ENCODE assay signal across 20 cellular contexts in the genomic region with DNA sequence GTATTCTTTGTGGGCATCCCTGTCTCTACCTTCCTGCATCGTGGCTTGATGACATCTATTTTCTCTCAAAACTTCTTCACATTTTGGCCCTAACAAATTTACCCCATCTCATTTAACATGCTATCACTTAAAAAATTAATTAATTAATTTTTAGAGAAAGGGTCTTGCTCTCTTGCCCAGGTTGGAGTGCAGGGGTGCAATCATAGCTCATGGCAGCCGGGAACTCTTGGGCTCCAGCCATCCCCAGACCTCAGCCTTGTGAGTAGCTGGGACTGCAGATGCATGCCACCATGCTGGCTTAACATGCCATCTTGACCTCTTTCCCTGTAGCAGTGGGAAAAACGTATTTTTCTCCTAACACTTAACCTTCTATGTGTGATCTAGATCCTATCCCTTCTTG. TPM values are rescaled to one million over a fixed set of nuclear protein-coding genes. Genes with fewer than 3 reads are reported as not detected.
A peak's percentile ranks its signal among the peaks of the same experiment; 100 is the strongest.
DNase-seq lines count a peak whose midpoint lies in the region; ATAC-seq and TF ChIP-seq lines count a peak whose summit lies in the region.
"Had no signal": no experiment of that assay in that cellular context is flagged by ENCODE, and none has a peak within 500 bp of the region (broad histone marks: within the 10 kb centered on the region; RNA-seq: fewer than 3 reads in every experiment).

No MANE protein-coding gene starts in this region.

- no peaks in the 10 kb centered on the region for H3K9me3 ChIP-seq in upper lobe of left lung

- no peak for TF ChIP-seq EP300 in upper lobe of left lung (IDR thresholded peaks at IDR 0.05)

- H3K4me3 ChIP-seq in upper lobe of left lung = no peak overlapping the region

- peak overlapping the region; percentile 45 for H3K27ac Mint-ChIP-seq in T-helper 1 cell treated with Interleukin-12 subunit alpha and Interleukin-12 subunit beta and Interleukin-4 antibody, amounts not matched to agents 30 μg/mL and 1 μg/mL, for 36 hours
- peak overlapping the region; percentile 79 for H3K27ac Mint-ChIP-seq in activated naive CD8-positive, alpha-beta T cell treated with anti-CD3 and anti-CD28 coated beads for 36 hours
- peak overlapping the region in 4 of 10 donors; percentile 29 to 84 (median 75) for H3K27ac Mint-ChIP-seq in naive thymus-derived CD8-positive, alpha-beta T cell

- H3K27ac ChIP-seq in upper lobe of left lung = peak overlapping the region in 3 of 4 donors; percentile 36 to 68 (median 57)
- H3K27ac ChIP-seq: 22Rv1 had no signal

- no peak for TF ChIP-seq POLR2A in upper lobe of left lung (IDR thresholded peaks at IDR 0.05)

- no peak for TF ChIP-seq CTCF in upper lobe of left lung (IDR thresholded peaks at IDR 0.05)

- H3K36me3 Mint-ChIP-seq in T-helper 1 cell treated with Interleukin-12 subunit alpha and Interleukin-12 subunit beta and Interleukin-4 antibody, amounts not matched to agents 30 μg/mL and 1 μg/mL, for 36 hours (ENCODE audit: low read depth) = peaks cover 31% of the 10 kb centered on the region
- H3K36me3 Mint-ChIP-seq in activated naive CD8-positive, alpha-beta T cell treated with anti-CD3 and anti-CD28 coated beads for 36 hours = peaks cover 51% of the 10 kb centered on the region
- H3K36me3 Mint-ChIP-seq in naive thymus-derived CD8-positive, alpha-beta T cell = peaks cover 3 to 14% (median 12%) of the 10 kb centered on the region in 3 donors

- peaks cover 57 to 72% (median 69%) of the 10 kb centered on the region in 4 donors for H3K4me1 ChIP-seq in upper lobe of left lung

- H3K27me3 Mint-ChIP-seq in T-helper 1 cell treated with Interleukin-12 subunit alpha and Interleukin-12 subunit beta and Interleukin-4 antibody, amounts not matched to agents 30 μg/mL and 1 μg/mL, for 36 hours (ENCODE audit: low read depth) = no peaks in the 10 kb centered on the region
- H3K27me3 Mint-ChIP-seq in activated naive CD8-positive, alpha-beta T cell treated with anti-CD3 and anti-CD28 coated beads for 36 hours = no peaks in the 10 kb centered on the region
- no peaks in the 10 kb centered on the region for H3K27me3 Mint-ChIP-seq in naive thymus-derived CD8-positive, alpha-beta T cell
- H3K27me3 Mint-ChIP-seq: stimulated activated naive B cell treated with anti-CD40 and anti-IgM and Interleukin-4, amounts not matched to agents 10 μg/mL and 1 μg/mL and 100 μg/mL, for 72 hours had no signal

- H3K9me3 Mint-ChIP-seq in T-helper 1 cell treated with Interleukin-12 subunit alpha and Interleukin-12 subunit beta and Interleukin-4 antibody, amounts not matched to agents 30 μg/mL and 1 μg/mL, for 36 hours = peaks cover 3% of the 10 kb centered on the region
- H3K9me3 Mint-ChIP-seq in activated naive CD8-positive, alpha-beta T cell treated with anti-CD3 and anti-CD28 coated beads for 36 hours = peaks cover 5% of the 10 kb centered on the region
- peaks cover 0 to 10% (median 0%) of the 10 kb centered on the region in 9 donors for H3K9me3 Mint-ChIP-seq in naive thymus-derived CD8-positive, alpha-beta T cell

- ATAC-seq in naive thymus-derived CD8-positive, alpha-beta T cell = no peak
- ATAC-seq in upper lobe of left lung (ENCODE audit: low FRiP score in 2 of 2) = no peak

- DNase-seq in T-helper 1 cell = no peak
- no peak for DNase-seq in activated naive CD8-positive, alpha-beta T cell treated with anti-CD3 and anti-CD28 coated beads for 36 hours
- DNase-seq in naive thymus-derived CD8-positive, alpha-beta T cell = no peak
- DNase-seq in upper lobe of left lung = no peak
- no peak for DNase-seq in inferior parietal cortex (ENCODE audit: extremely low spot score)
- no peak for DNase-seq in stimulated activated CD4-positive, alpha-beta T cell treated with anti-CD3 and anti-CD28 coated beads, Interleukin-12 subunit alpha, Interleukin-12 subunit beta, amount 100 ng/mL, for 4 hours
- DNase-seq in ACHN = no peak
- DNase-seq: activated naive CD4-positive, alpha-beta T cell; C1 segment of cervical spinal cord; DMS79 treated with DMSO at 0.1 percent for 48 hours; hypothalamus; kidney glomerular epithelial cell; NCI-H1417; NCI-H2171 treated with DMSO at 0.1 percent for 48 hours; NCI-H748 treated with DMSO at 0.1 percent for 48 hours; retina; stimulated activated CD4-positive, alpha-beta T cell treated with anti-CD3 and anti-CD28 coated beads, Interleukin-15, amount 100 ng/mL, for 24 hours; stimulated activated naive B cell treated with anti-CD40 and anti-IgM and Interleukin-4, amounts not matched to agents 10 μg/mL and 1 μg/mL and 100 μg/mL, for 72 hours had no signal

- in situ Hi-C loops in ACHN (cut with HindIII; ENCODE audit: low pct_ligation_motif_present, low pct_unique_long_range_greater_than_20kb, low sequenced_read_pairs) = no loop called here

- peaks cover 0 to 2% (median 0%) of the 10 kb centered on the region in 4 donors for H3K36me3 ChIP-seq in upper lobe of left lung

- H3K27me3 ChIP-seq in upper lobe of left lung = no peaks in the 10 kb centered on the region

- peaks cover 60% of the 10 kb centered on the region for H3K4me1 Mint-ChIP-seq in T-helper 1 cell treated with Interleukin-12 subunit alpha and Interleukin-12 subunit beta and Interleukin-4 antibody, amounts not matched to agents 30 μg/mL and 1 μg/mL, for 36 hours (ENCODE audit: low read depth)
- H3K4me1 Mint-ChIP-seq in activated naive CD8-positive, alpha-beta T cell treated with anti-CD3 and anti-CD28 coated beads for 36 hours = peaks cover 72% of the 10 kb centered on the region
- H3K4me1 Mint-ChIP-seq in naive thymus-derived CD8-positive, alpha-beta T cell = peaks cover 29 to 90% (median 76%) of the 10 kb centered on the region in 4 donors

- H3K4me3 Mint-ChIP-seq in T-helper 1 cell treated with Interleukin-12 subunit alpha and Interleukin-12 subunit beta and Interleukin-4 antibody, amounts not matched to agents 30 μg/mL and 1 μg/mL, for 36 hours = no peak overlapping the region
- H3K4me3 Mint-ChIP-seq in activated naive CD8-positive, alpha-beta T cell treated with anti-CD3 and anti-CD28 coated beads for 36 hours = no peak overlapping the region
- H3K4me3 Mint-ChIP-seq in naive thymus-derived CD8-positive, alpha-beta T cell = peak overlapping the region in 6 of 10 donors; percentile 5 to 52 (median 30)
- H3K4me3 Mint-ChIP-seq: stimulated activated naive B cell treated with anti-CD40 and anti-IgM and Interleukin-4, amounts not matched to agents 10 μg/mL and 1 μg/mL and 100 μg/mL, for 72 hours had no signal

- 79 to 85% methylated on average over 3 of the region's 3 CpGs for WGBS in upper lobe of left lung, 2 donors

- POLR2A ChIA-PET in naive thymus-derived CD8-positive, alpha-beta T cell (lab: Charles Lee) = no interaction called here

RNA-seq across cellular contexts. Expression of a gene that starts 20.6 kb away (rescaled TPM):
- total RNA-seq in activated naive CD8-positive, alpha-beta T cell treated with anti-CD3 and anti-CD28 coated beads for 36 hours = 100 to 1,000 TPM; 129 to 133 TPM
- 100 to 1,000 TPM; 101 to 110 TPM for total RNA-seq in naive thymus-derived CD8-positive, alpha-beta T cell
- polyA plus RNA-seq in naive thymus-derived CD8-positive, alpha-beta T cell = 100 to 1,000 TPM in 1 of 3 donors, 10 to 100 TPM in 2; 73.9 to 126 (median 74.2) TPM
- 100 to 1,000 TPM; 216 to 502 (median 344) TPM for total RNA-seq in upper lobe of left lung

RNA-seq across cellular contexts. Expression of a gene that starts 56.6 kb away (rescaled TPM):
- total RNA-seq in activated naive CD8-positive, alpha-beta T cell treated with anti-CD3 and anti-CD28 coated beads for 36 hours = 1 to 10 TPM in 1 of 2 experiments, under 1 TPM in 1; 0.82 to 1.9 TPM
- total RNA-seq in naive thymus-derived CD8-positive, alpha-beta T cell = 1 to 10 TPM in 1 of 2 experiments, under 1 TPM in 1; 0.42 to 1.5 TPM
- polyA plus RNA-seq in naive thymus-derived CD8-positive, alpha-beta T cell = under 1 TPM in 2 of 3 donors, not detected in 1; 0.13 to 0.89 TPM
- 1 to 10 TPM in 5 of 6 donors, under 1 TPM in 1; 1.00 to 8.4 (median 3.4) TPM for total RNA-seq in upper lobe of left lung

Comparison
In these comparisons a context has a peak if more than half of its experiments do, and no peak if none do; other contexts are left out.
1. H3K4me3 Mint-ChIP-seq: peak in naive thymus-derived CD8-positive, alpha-beta T cell (6 of 10); none in T-helper 1 cell treated with Interleukin-12 subunit alpha and Interleukin-12 subunit beta and Interleukin-4 antibody, amounts not matched to agents 30 μg/mL and 1 μg/mL, for 36 hours (single experiment) and activated naive CD8-positive, alpha-beta T cell treated with anti-CD3 and anti-CD28 coated beads for 36 hours (single experiment).